ENCODE assay signal across 1 cellular context in the genomic region with DNA sequence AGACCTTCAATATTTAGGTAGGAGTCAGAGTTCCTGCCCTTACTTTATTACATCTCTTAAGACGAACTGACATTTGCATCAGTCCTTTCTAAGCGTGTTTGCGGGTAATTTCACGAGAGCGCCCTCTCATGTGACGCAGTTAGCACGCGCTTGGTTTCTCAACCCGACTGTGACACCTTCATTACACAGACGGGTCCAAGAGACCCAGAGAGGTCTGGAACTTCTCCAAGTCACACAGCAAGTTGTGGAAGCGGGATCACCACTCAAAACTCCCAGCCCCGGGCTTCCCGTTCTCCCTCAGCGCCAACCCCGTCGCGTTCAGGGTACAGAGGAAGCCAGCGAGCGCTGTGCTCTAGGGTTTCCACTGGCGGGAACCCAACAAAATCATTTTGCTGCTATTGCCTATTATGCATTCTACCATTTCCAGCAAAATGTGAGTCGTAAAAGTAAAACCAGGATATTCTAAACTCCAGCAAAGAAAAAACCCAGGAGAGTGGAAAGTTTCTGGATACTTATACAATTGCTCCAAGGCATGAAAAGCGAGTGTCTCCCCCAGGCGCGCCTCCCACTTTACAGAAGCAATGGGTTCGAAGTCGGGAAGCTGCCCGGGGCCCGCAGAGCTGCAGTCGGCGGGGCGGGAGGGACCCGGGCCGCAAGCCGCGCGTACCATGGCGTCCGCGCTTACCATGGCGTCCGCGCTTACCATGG.
TF ChIP-seq lines count a peak whose summit lies in the region.

No MANE protein-coding gene starts in this region.

TF ChIP-seq in endothelial cell of umbilical vein, 7 proteins besides CTCF, POLR2A, EP300 and RAD21:
- TF ChIP-seq JUN (IDR thresholded peaks at IDR 0.05; ENCODE audit: borderline replicate concordance, insufficient read depth, insufficient read length, low read depth) (no peak), GATA2 (IDR thresholded peaks at IDR 0.05; ENCODE audit: insufficient read depth, insufficient read length, low read depth, low read length) (no peak), EZH2 (IDR thresholded peaks at IDR 0.05; ENCODE audit: borderline replicate concordance, low read depth, low read length, severe bottlenecking) (no peak), MYC (IDR thresholded peaks at IDR 0.05; ENCODE audit: low read depth, low read length) (no peak), POLR2AphosphoS5 (IDR thresholded peaks at IDR 0.05; ENCODE audit: insufficient read depth, low read depth, low read length) (no peak), FOS (IDR thresholded peaks at IDR 0.05; ENCODE audit: borderline replicate concordance, insufficient read depth, low read length) (no peak)
- TF ChIP-seq, protein P1, sequence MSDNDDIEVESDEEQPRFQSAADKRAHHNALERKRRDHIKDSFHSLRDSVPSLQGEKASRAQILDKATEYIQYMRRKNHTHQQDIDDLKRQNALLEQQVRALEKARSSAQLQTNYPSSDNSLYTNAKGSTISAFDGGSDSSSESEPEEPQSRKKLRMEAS (IDR thresholded peaks at IDR 0.05; ENCODE audit: insufficient read depth, insufficient read length) = no peak
